23 cellular contexts compared by ENCODE assay signal in genomic region chr21:46439906-46440305, GRCh38.
"Had no signal": no experiment of that assay in that cellular context is flagged by ENCODE, and none has a peak within 500 bp of the region (broad histone marks: within the 10 kb centered on the region; RNA-seq: fewer than 3 reads in every experiment).

No MANE protein-coding gene starts in this region.

- H3K9ac ChIP-seq: parathyroid adenoma had no signal

- ATAC-seq: left colon; left lung; naive thymus-derived CD8-positive, alpha-beta T cell; right lobe of liver; stimulated activated naive B cell treated with anti-CD40 and anti-IgM and Interleukin-4, amounts not matched to agents 10 μg/mL and 1 μg/mL and 100 μg/mL, for 72 hours; stimulated activated naive CD8-positive, alpha-beta T cell treated with anti-CD3 and anti-CD28 coated beads, Interleukin-15, Interleukin-2, amounts not matched to agents 100 U/mL and 50 U/mL, for 24 hours had no signal

- H2AFZ ChIP-seq: parathyroid adenoma had no signal

- H3K4me2 ChIP-seq: smooth muscle cell had no signal

- H3K9me3 ChIP-seq: left lung, right atrium auricular region, right lobe of liver, stomach, testis, thyroid gland, transverse colon, upper lobe of left lung, vagina had no signal

- H3K4me1 ChIP-seq: left lung, parathyroid adenoma, right lobe of liver, stomach, testis, thyroid gland, transverse colon, upper lobe of left lung, vagina had no signal

- H3K27ac ChIP-seq: left lung, parathyroid adenoma, right atrium auricular region, right lobe of liver, stomach, testis, thyroid gland, transverse colon, upper lobe of left lung, vagina had no signal

- H3K27me3 ChIP-seq: left lung, right atrium auricular region, right lobe of liver, stomach, testis, thyroid gland, transverse colon, upper lobe of left lung, vagina had no signal

- H3K79me2 ChIP-seq: parathyroid adenoma had no signal

- DNase-seq: hypothalamus; immature natural killer cell; kidney; left colon; left lung; mammary epithelial cell; mesenchymal stem cell; naive thymus-derived CD8-positive, alpha-beta T cell; nucleus accumbens; right lobe of liver; stimulated activated CD4-positive, alpha-beta T cell treated with anti-CD3 and anti-CD28 coated beads, Interleukin-1b, Interleukin-23, amount 100 ng/mL, for 48 hours; stimulated activated CD4-positive, alpha-beta T cell treated with anti-CD3 and anti-CD28 coated beads, Interleukin-2, amount 100 ng/mL, for 48 hours; stimulated activated naive B cell treated with anti-CD40 and anti-IgM and Interleukin-4, amounts not matched to agents 10 μg/mL and 1 μg/mL and 100 μg/mL, for 72 hours; stimulated activated naive CD8-positive, alpha-beta T cell treated with anti-CD3 and anti-CD28 coated beads, Interleukin-15, Interleukin-2, amounts not matched to agents 100 U/mL and 50 U/mL, for 24 hours; stomach; testis; thyroid gland; transverse colon; upper lobe of left lung had no signal

- H3K4me3 ChIP-seq: left lung, right atrium auricular region, right lobe of liver, smooth muscle cell, stomach, testis, thyroid gland, transverse colon, upper lobe of left lung, vagina had no signal
